Comparison of ENCODE assay signal across 10 cellular contexts in the genomic region with DNA sequence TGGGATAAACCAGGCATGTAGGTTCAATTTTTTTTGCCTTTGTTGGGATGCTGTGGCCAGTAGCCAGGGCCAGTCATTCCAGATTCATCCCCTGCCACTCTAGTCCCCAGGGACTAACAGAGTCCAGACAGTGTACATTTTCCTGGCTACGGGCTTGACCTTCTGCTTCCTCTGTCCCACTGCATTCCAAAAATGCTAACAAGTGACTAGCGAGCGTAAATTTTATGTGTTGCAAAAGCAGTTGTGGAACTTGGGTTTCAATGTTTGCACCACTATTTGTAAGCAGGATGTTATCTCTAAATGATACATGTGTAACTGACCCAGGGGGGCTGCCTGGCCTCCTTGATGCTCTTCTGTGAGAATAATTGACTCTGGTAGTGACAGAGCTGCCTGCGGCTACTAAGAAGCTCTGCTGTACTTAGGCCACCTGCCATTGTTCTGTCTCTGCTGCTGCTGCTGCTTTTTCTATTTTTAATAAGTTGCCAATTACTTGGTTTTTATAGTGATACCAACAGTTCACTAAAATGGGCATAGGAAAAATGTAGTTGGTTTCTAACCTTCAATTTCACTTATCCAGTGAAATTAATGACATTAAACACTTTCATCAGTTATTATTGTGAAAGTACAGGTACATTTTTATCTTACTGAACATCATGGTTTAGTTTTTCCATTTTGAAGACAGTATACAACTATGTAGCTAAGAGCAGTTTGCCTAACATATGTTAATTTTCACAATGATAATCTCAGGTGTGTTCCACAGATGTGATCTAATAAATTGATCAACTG. TPM values are rescaled to one million over a fixed set of nuclear protein-coding genes. Genes with fewer than 3 reads are reported as not detected.
A peak's percentile ranks its signal among the peaks of the same experiment; 100 is the strongest.
DNase-seq lines count a peak whose midpoint lies in the region; ATAC-seq and TF ChIP-seq lines count a peak whose summit lies in the region.
"Had no signal": no experiment of that assay in that cellular context is flagged by ENCODE, and none has a peak within 500 bp of the region (broad histone marks: within the 10 kb centered on the region; RNA-seq: fewer than 3 reads in every experiment).

No MANE protein-coding gene starts in this region.

- H3K9me3 ChIP-seq in heart right ventricle: no peaks in the 10 kb centered on the region
- no peaks in the 10 kb centered on the region for H3K9me3 ChIP-seq in prostate gland
- H3K9me3 ChIP-seq: A549 had no signal

- H3K9me3 Mint-ChIP-seq in activated naive CD4-positive, alpha-beta T cell treated with anti-CD3 and anti-CD28 coated beads, Interleukin-2, amount 50 U/mL, for 72 hours: no peaks in the 10 kb centered on the region
- no peaks in the 10 kb centered on the region for H3K9me3 Mint-ChIP-seq in stimulated activated effector memory CD8-positive, alpha-beta T cell treated with anti-CD3 and anti-CD28 coated beads, Interleukin-12 subunit alpha, Interleukin-12 subunit beta, amount 100 ng/mL, for 72 hours

- WGBS in heart right ventricle, 2 donors: 7 to 12% methylated on average over 4 of the region's 4 CpGs
- WGBS in prostate gland: 52% methylated on average over 4 of the region's 4 CpGs

- no peak overlapping the region for H3K4me3 Mint-ChIP-seq in stimulated activated effector memory CD8-positive, alpha-beta T cell treated with anti-CD3 and anti-CD28 coated beads, Interleukin-12 subunit alpha, Interleukin-12 subunit beta, amount 100 ng/mL, for 72 hours

- no peak for TF ChIP-seq CTCF in heart right ventricle (IDR thresholded peaks at IDR 0.05)
- TF ChIP-seq CTCF in prostate gland (IDR thresholded peaks at IDR 0.05): no peak

- intact Hi-C loops in heart right ventricle (cut with DNase I): no loop called here
- intact Hi-C loops in prostate gland (cut with DNase I): no loop called here

- in situ Hi-C loops in KBM-7 (cut with MboI; ENCODE audit: low pct_unique_long_range_greater_than_20kb, low sequenced_read_pairs): no loop called here

- no peak overlapping the region for H3K4me3 ChIP-seq in heart right ventricle
- no peak overlapping the region for H3K4me3 ChIP-seq in prostate gland
- H3K4me3 ChIP-seq: A549 had no signal

- peaks cover 4 to 88% (median 70%) of the 10 kb centered on the region in 9 donors for H3K4me1 ChIP-seq in heart right ventricle
- H3K4me1 ChIP-seq in prostate gland (replicated peaks): no peaks in the 10 kb centered on the region
- H3K4me1 ChIP-seq: A549 had no signal

- no peak for TF ChIP-seq POLR2A in prostate gland (IDR thresholded peaks at IDR 0.05)

- H3K4me1 Mint-ChIP-seq in stimulated activated effector memory CD8-positive, alpha-beta T cell treated with anti-CD3 and anti-CD28 coated beads, Interleukin-12 subunit alpha, Interleukin-12 subunit beta, amount 100 ng/mL, for 72 hours: peaks cover 41% of the 10 kb centered on the region

- peak; percentile 30 for DNase-seq in NCI-H82 (lab: John Stamatoyannopoulos, UW)
- DNase-seq in NCI-H82 treated with DMSO at 0.1 percent for 48 hours (lab: John Stamatoyannopoulos, UW; ENCODE audit: unreplicated experiment): no peak
- no peak for DNase-seq in activated naive CD4-positive, alpha-beta T cell treated with anti-CD3 and anti-CD28 coated beads, Interleukin-2, amount 50 U/mL, for 72 hours (ENCODE audit: low spot score in 2 of 2)
- no peak for DNase-seq in heart right ventricle
- DNase-seq in stimulated activated effector memory CD8-positive, alpha-beta T cell treated with anti-CD3 and anti-CD28 coated beads, Interleukin-12 subunit alpha, Interleukin-12 subunit beta, amount 100 ng/mL, for 72 hours (ENCODE audit: low spot score in 2 of 2): no peak
- no peak for DNase-seq in stimulated activated CD4-positive, alpha-beta T cell treated with anti-CD3 and anti-CD28 coated beads, Interleukin-1b, Interleukin-23, amount 100 ng/mL, for 48 hours
- DNase-seq in KBM-7: no peak
- no peak for DNase-seq in prostate gland (ENCODE audit: low spot score)
- DNase-seq: KG1 had no signal

- H3K36me3 Mint-ChIP-seq in activated naive CD4-positive, alpha-beta T cell treated with anti-CD3 and anti-CD28 coated beads, Interleukin-2, amount 50 U/mL, for 72 hours: no peaks in the 10 kb centered on the region
- no peaks in the 10 kb centered on the region for H3K36me3 Mint-ChIP-seq in stimulated activated effector memory CD8-positive, alpha-beta T cell treated with anti-CD3 and anti-CD28 coated beads, Interleukin-12 subunit alpha, Interleukin-12 subunit beta, amount 100 ng/mL, for 72 hours

- peak overlapping the region; percentile 75 to 92 for H3K27ac Mint-ChIP-seq in activated naive CD4-positive, alpha-beta T cell treated with anti-CD3 and anti-CD28 coated beads, Interleukin-2, amount 50 U/mL, for 72 hours
- H3K27ac Mint-ChIP-seq in stimulated activated effector memory CD8-positive, alpha-beta T cell treated with anti-CD3 and anti-CD28 coated beads, Interleukin-12 subunit alpha, Interleukin-12 subunit beta, amount 100 ng/mL, for 72 hours: peak overlapping the region; percentile 71

- no peaks in the 10 kb centered on the region for H3K36me3 ChIP-seq in heart right ventricle
- no peaks in the 10 kb centered on the region for H3K36me3 ChIP-seq in prostate gland

- H3K27ac ChIP-seq in heart right ventricle (peak overlapping the region in 8 of 10 donors; percentile 27 to 75 (median 40)), prostate gland (no peak overlapping the region)
- H3K27ac ChIP-seq: A549 had no signal

- ATAC-seq in activated naive CD4-positive, alpha-beta T cell treated with anti-CD3 and anti-CD28 coated beads, Interleukin-2, amount 50 U/mL, for 72 hours: no peak
- ATAC-seq in heart right ventricle: peak in 7 of 8 donors; percentile 57 to 90 (median 82)
- ATAC-seq in stimulated activated effector memory CD8-positive, alpha-beta T cell treated with anti-CD3 and anti-CD28 coated beads, Interleukin-12 subunit alpha, Interleukin-12 subunit beta, amount 100 ng/mL, for 72 hours: no peak
- ATAC-seq: A549 had no signal

- no peaks in the 10 kb centered on the region for H3K27me3 ChIP-seq in heart right ventricle
- H3K27me3 ChIP-seq in prostate gland (replicated peaks; ENCODE audit: insufficient read depth): no peaks in the 10 kb centered on the region

RNA-seq across cellular contexts. Expression of gene TNRC6B, which starts 26.8 kb away (rescaled TPM):
- total RNA-seq in activated naive CD4-positive, alpha-beta T cell treated with anti-CD3 and anti-CD28 coated beads, Interleukin-2, amount 50 U/mL, for 72 hours: 10 to 100 TPM; 57.7 to 63.2 TPM
- total RNA-seq in heart right ventricle (10 to 100 TPM; 36.3 to 62.5 (median 56.0) TPM), prostate gland (100 to 1,000 TPM in 1 of 2 donors, 10 to 100 TPM in 1; 43.8 to 118 TPM)
- 10 to 100 TPM in 1 of 2 donors, 1 to 10 TPM in 1; 1.7 to 21.6 TPM for polyA plus RNA-seq in heart right ventricle

Comparison
In these comparisons a context has a peak if more than half of its experiments do, and no peak if none do; other contexts are left out.
1. ATAC-seq: peak in heart right ventricle (7 of 8); none in activated naive CD4-positive, alpha-beta T cell treated with anti-CD3 and anti-CD28 coated beads, Interleukin-2, amount 50 U/mL, for 72 hours (0 of 2) and stimulated activated effector memory CD8-positive, alpha-beta T cell treated with anti-CD3 and anti-CD28 coated beads, Interleukin-12 subunit alpha, Interleukin-12 subunit beta, amount 100 ng/mL, for 72 hours (single experiment).
2. H3K27ac ChIP-seq: peak in heart right ventricle (8 of 10); none in prostate gland (0 of 2).